In the genomic region with DNA sequence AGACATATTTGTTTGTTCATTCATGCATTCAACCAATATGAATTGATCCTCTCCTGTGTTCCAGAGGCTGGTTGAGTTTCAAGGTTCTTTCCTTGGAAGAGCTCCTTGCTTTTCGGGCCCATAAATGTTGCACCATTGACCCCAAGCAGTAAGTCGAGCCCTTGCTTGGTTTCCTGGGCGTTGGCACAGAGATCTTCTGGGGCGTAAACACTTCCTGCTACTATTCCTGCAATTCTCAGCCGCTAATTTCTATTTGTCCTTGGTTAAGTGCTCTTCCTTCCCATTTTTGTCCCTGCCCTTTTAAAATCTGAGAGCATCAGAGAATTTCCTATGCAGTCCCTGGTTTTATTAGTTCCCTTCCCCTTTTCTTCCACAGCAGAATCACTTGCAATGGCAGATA, we compare ENCODE assay signal across 15 cellular contexts. TPM values are rescaled to one million over a fixed set of nuclear protein-coding genes. Genes with fewer than 3 reads are reported as not detected.
"Had no signal": no experiment of that assay in that cellular context is flagged by ENCODE, and none has a peak within 500 bp of the region (broad histone marks: within the 10 kb centered on the region; RNA-seq: fewer than 3 reads in every experiment).

No MANE protein-coding gene starts in this region.

- H3K36me3 ChIP-seq: prostate gland had no signal

- H3K27ac ChIP-seq: prostate gland had no signal

- ATAC-seq: activated CD8-positive, alpha-beta memory T cell treated with anti-CD3 and anti-CD28 coated beads, Interleukin-2, amount 10 ng/mL, durations not matched to agents 7 days and 5 days; natural killer cell; sciatic nerve had no signal

- FAIRE-seq: keratinocyte had no signal

- H3K27ac Mint-ChIP-seq: activated CD8-positive, alpha-beta memory T cell treated with anti-CD3 and anti-CD28 coated beads, Interleukin-2, amount 10 ng/mL, durations not matched to agents 7 days and 5 days; activated naive CD8-positive, alpha-beta T cell treated with anti-CD3 and anti-CD28 coated beads, Interleukin-2, amount 10 ng/mL, durations not matched to agents 7 days and 5 days; activated T-cell treated with anti-CD3 and anti-CD28 coated beads, Interleukin-2, amount 50 U/mL, for 24 hours; natural killer cell; stimulated activated naive CD8-positive, alpha-beta T cell treated with anti-CD3 and anti-CD28 coated beads, Interleukin-15, Interleukin-2, amounts not matched to agents 100 ng/mL and 50 ng/mL, for 24 hours had no signal

- H3K4me1 Mint-ChIP-seq: activated CD8-positive, alpha-beta memory T cell treated with anti-CD3 and anti-CD28 coated beads, Interleukin-2, amount 10 ng/mL, durations not matched to agents 7 days and 5 days had no signal

- H3K36me3 Mint-ChIP-seq: activated CD8-positive, alpha-beta memory T cell treated with anti-CD3 and anti-CD28 coated beads, Interleukin-2, amount 10 ng/mL, durations not matched to agents 7 days and 5 days; activated naive CD8-positive, alpha-beta T cell treated with anti-CD3 and anti-CD28 coated beads, Interleukin-2, amount 10 ng/mL, durations not matched to agents 7 days and 5 days; natural killer cell had no signal

- H3K4me1 ChIP-seq: prostate gland had no signal

- H3K4me3 Mint-ChIP-seq: activated CD8-positive, alpha-beta memory T cell treated with anti-CD3 and anti-CD28 coated beads, Interleukin-2, amount 10 ng/mL, durations not matched to agents 7 days and 5 days; activated naive CD8-positive, alpha-beta T cell treated with anti-CD3 and anti-CD28 coated beads, Interleukin-2, amount 10 ng/mL, durations not matched to agents 7 days and 5 days; activated T-cell treated with anti-CD3 and anti-CD28 coated beads, Interleukin-2, amount 50 U/mL, for 24 hours; natural killer cell; stimulated activated naive CD8-positive, alpha-beta T cell treated with anti-CD3 and anti-CD28 coated beads, Interleukin-15, Interleukin-2, amounts not matched to agents 100 ng/mL and 50 ng/mL, for 24 hours had no signal

- H3K9me3 Mint-ChIP-seq: activated naive CD8-positive, alpha-beta T cell treated with anti-CD3 and anti-CD28 coated beads, Interleukin-2, amount 10 ng/mL, durations not matched to agents 7 days and 5 days; activated T-cell treated with anti-CD3 and anti-CD28 coated beads, Interleukin-2, amount 50 U/mL, for 24 hours; natural killer cell; stimulated activated naive CD8-positive, alpha-beta T cell treated with anti-CD3 and anti-CD28 coated beads, Interleukin-15, Interleukin-2, amounts not matched to agents 100 ng/mL and 50 ng/mL, for 24 hours had no signal

- DNase-seq: activated CD8-positive, alpha-beta memory T cell treated with anti-CD3 and anti-CD28 coated beads, Interleukin-2, amount 10 ng/mL, durations not matched to agents 7 days and 5 days; activated gamma-delta T cell; activated naive CD8-positive, alpha-beta T cell treated with anti-CD3 and anti-CD28 coated beads, Interleukin-2, amount 10 ng/mL, durations not matched to agents 7 days and 5 days; activated T-cell treated with anti-CD3 and anti-CD28 coated beads, Interleukin-2, amount 50 U/mL, for 24 hours; anterior cingulate cortex; foreskin melanocyte; head of caudate nucleus; natural killer cell; nucleus accumbens; stimulated activated CD4-positive, alpha-beta T cell treated with anti-CD3 and anti-CD28 coated beads, Interleukin-2, amount 100 ng/mL, for 48 hours had no signal

- H3K9me3 ChIP-seq: prostate gland had no signal

- H3K4me3 ChIP-seq: prostate gland had no signal

RNA-seq across cellular contexts. Expression of a gene that starts 44.1 kb away (rescaled TPM):
- total RNA-seq: T-helper 2 cell treated with Interferon-gamma antibody and Interleukin-4, amounts not matched to agents 100 ng/mL and 5 ng/mL, for 36 hours had no signal
